Comparison of ENCODE assay signal across 17 cellular contexts in the genomic region with DNA sequence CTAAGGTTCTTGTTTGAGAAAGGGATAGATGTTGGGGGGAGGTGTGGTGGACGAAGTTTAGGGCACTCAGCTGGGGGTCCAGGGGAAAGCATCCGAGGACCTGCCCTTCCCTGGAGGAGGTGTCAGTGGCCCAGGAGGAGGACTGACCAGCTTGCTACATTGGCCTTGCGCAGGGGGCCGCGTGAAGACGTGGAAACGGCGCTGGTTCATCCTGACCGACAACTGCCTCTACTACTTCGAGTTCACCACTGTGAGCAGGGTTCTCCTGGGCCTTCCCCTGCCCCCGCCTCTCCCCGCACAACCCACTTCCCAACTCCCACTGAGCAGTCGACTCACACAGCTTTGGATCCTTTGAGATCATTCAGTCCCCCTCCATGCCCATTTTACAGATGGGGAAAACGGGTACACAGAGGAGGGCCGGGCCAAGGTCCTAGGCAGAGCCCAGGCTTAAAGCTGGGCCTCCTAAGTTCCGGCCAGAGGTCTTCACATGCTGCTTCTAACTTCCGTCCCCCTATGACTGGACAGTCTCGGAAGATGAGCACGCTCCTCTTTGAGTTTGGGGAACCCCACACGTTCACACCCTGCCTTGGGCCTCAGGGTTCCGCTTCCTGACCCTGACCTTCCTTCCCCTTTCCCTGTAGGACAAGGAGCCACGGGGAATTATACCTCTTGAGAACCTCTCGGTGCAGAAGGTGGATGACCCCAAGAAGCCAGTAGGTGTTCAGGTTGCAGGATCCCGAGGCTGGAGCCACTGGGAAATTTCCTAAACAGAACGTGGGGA. TPM values are rescaled to one million over a fixed set of nuclear protein-coding genes. Genes with fewer than 3 reads are reported as not detected.
DNase-seq lines count a peak whose midpoint lies in the region; ATAC-seq and TF ChIP-seq lines count a peak whose summit lies in the region.
"Had no signal": no experiment of that assay in that cellular context is flagged by ENCODE, and none has a peak within 500 bp of the region (broad histone marks: within the 10 kb centered on the region; RNA-seq: fewer than 3 reads in every experiment).

No MANE protein-coding gene starts in this region.

- peaks cover 25% of the 10 kb centered on the region for H3K36me3 Mint-ChIP-seq in CD4-positive, CD25-positive, alpha-beta regulatory T cell
- H3K36me3 Mint-ChIP-seq in endodermal cell (ENCODE audit: low read depth) (no peaks in the 10 kb centered on the region), naive B cell (peaks cover 5 to 10% of the 10 kb centered on the region in 2 donors)

- H3K9me3 Mint-ChIP-seq in CD4-positive, CD25-positive, alpha-beta regulatory T cell, result peaks cover 0 to 2% (median 0%) of the 10 kb centered on the region in 7 donors
- H3K9me3 Mint-ChIP-seq in endodermal cell, result no peaks in the 10 kb centered on the region
- no peaks in the 10 kb centered on the region for H3K9me3 Mint-ChIP-seq in naive B cell
- H3K9me3 Mint-ChIP-seq: activated T-helper 1 cell treated with anti-CD3 and anti-CD28 coated beads, Interleukin-12 subunit alpha, Interleukin-12 subunit beta, Interleukin-2, Interleukin-4 antibody, amounts not matched to agents 30 ng/mL and 10 ng/mL and 1 ng/mL, durations not matched to agents 14 hours and 24 hours and 36 hours had no signal

- 87 to 91% methylated on average over 18 to 25 of the region's 25 CpGs for WGBS in endodermal cell (ENCODE audit: insufficient coverage in 1 of 2, insufficient read length in 1 of 2), 2 experiments

- peaks cover 14 to 86% (median 47%) of the 10 kb centered on the region in 4 donors for H3K4me1 Mint-ChIP-seq in CD4-positive, CD25-positive, alpha-beta regulatory T cell
- H3K4me1 Mint-ChIP-seq in endodermal cell (peaks cover 10% of the 10 kb centered on the region), naive B cell (peaks cover 63 to 86% (median 81%) of the 10 kb centered on the region in 3 donors)

- TF ChIP-seq CTCF in HEK293 (tag by site-specific recombination; IDR thresholded peaks at IDR 0.05), result no peak
- TF ChIP-seq CTCF in endodermal cell (conservative IDR thresholded peaks at IDR 0.05), result no peak

- peak overlapping the region in 1 of 4 donors; percentile 22 for H3K4me3 Mint-ChIP-seq in CD4-positive, CD25-positive, alpha-beta regulatory T cell
- H3K4me3 Mint-ChIP-seq in endodermal cell, result no peak overlapping the region
- peak overlapping the region in 4 of 8 donors; percentile 13 to 74 (median 39) for H3K4me3 Mint-ChIP-seq in naive B cell
- H3K4me3 Mint-ChIP-seq: H9 had no signal

- H3K4me3 ChIP-seq in CD4-positive, CD25-positive, alpha-beta regulatory T cell (ENCODE audit: low read depth, low read length), result no peak overlapping the region
- H3K4me3 ChIP-seq in HEK293 (ENCODE audit: low read depth, low read length), result no peak overlapping the region
- no peak overlapping the region for H3K4me3 ChIP-seq in endodermal cell (ENCODE audit: low read length)
- no peak overlapping the region for H3K4me3 ChIP-seq in MG63
- H3K4me3 ChIP-seq: sigmoid colon, stomach had no signal

- no peaks in the 10 kb centered on the region for H3K27me3 ChIP-seq in CD4-positive, CD25-positive, alpha-beta regulatory T cell (ENCODE audit: control insufficient read depth, insufficient read depth, low read length)
- H3K27me3 ChIP-seq in endodermal cell (ENCODE audit: control insufficient read depth, insufficient read depth, low read length, poor library complexity, severe bottlenecking) (no peaks in the 10 kb centered on the region), MG63 (no peaks in the 10 kb centered on the region)
- H3K27me3 ChIP-seq: BE2C had no signal

- H3K36me3 ChIP-seq in CD4-positive, CD25-positive, alpha-beta regulatory T cell (ENCODE audit: control insufficient read depth, insufficient read depth, low read length), result peaks cover 38% of the 10 kb centered on the region
- H3K36me3 ChIP-seq in HEK293 (ENCODE audit: control insufficient read depth in 2 of 2, insufficient read depth in 1 of 2, low read length in 2 of 2), result no peaks in the 10 kb centered on the region
- H3K36me3 ChIP-seq in endodermal cell (ENCODE audit: control insufficient read depth, insufficient read depth, low read length), result no peaks in the 10 kb centered on the region
- H3K36me3 ChIP-seq in MG63, result no peaks in the 10 kb centered on the region
- H3K36me3 ChIP-seq: BE2C, sigmoid colon had no signal

- no peaks in the 10 kb centered on the region for H3K9me3 ChIP-seq in CD4-positive, CD25-positive, alpha-beta regulatory T cell (ENCODE audit: control insufficient read depth in 2 of 2, low read length in 2 of 2)
- H3K9me3 ChIP-seq in HEK293 (ENCODE audit: control insufficient read depth, insufficient read depth, low read depth, low read length) (no peaks in the 10 kb centered on the region), endodermal cell (ENCODE audit: control insufficient read depth, low read length) (no peaks in the 10 kb centered on the region), MG63 (no peaks in the 10 kb centered on the region)
- H3K9me3 ChIP-seq: BE2C, sigmoid colon, stomach had no signal

- intact Hi-C loops in posterior vena cava (cut with DNase I), result no loop called here

- peaks cover 70% of the 10 kb centered on the region for H3K4me1 ChIP-seq in CD4-positive, CD25-positive, alpha-beta regulatory T cell (ENCODE audit: control insufficient read depth, insufficient read depth, low read length, poor library complexity, severe bottlenecking)
- H3K4me1 ChIP-seq in HEK293 (ENCODE audit: control insufficient read depth, insufficient read depth, low read length) (0 out of 2 replicates have a peak, but pooled peaks cover 4% of the 10 kb centered on the region), endodermal cell (ENCODE audit: control insufficient read depth, insufficient read depth, low read length) (no peaks in the 10 kb centered on the region)

- CTCF ChIA-PET in HEK293 (lab: Yijun Ruan, JAX), result interaction anchor here (0.7 to 3.4 kb wide), 4 partner anchors 10 to 146 kb away, joined by 3 to 14 read pairs (median 4); no protein-coding TSS in a partner anchor

- no peak overlapping the region for H3K9ac ChIP-seq in endodermal cell (ENCODE audit: extremely low read depth, low read length, poor library complexity, severe bottlenecking)

- no peaks in the 10 kb centered on the region for H3K27me3 Mint-ChIP-seq in CD4-positive, CD25-positive, alpha-beta regulatory T cell
- H3K27me3 Mint-ChIP-seq in endodermal cell (ENCODE audit: insufficient read depth) (no peaks in the 10 kb centered on the region), naive B cell (no peaks in the 10 kb centered on the region)

- no peak for ATAC-seq in CD4-positive, CD25-positive, alpha-beta regulatory T cell (ENCODE audit: low read depth in 2 of 2)
- ATAC-seq in naive B cell (ENCODE audit: low read depth in 2 of 2) (no peak), GM18868 (IDR thresholded peaks at IDR 0.05; ENCODE audit: unreplicated experiment) (no peak), HG02678 (IDR thresholded peaks at IDR 0.05; ENCODE audit: unreplicated experiment) (no peak)

- DNase-seq in CD4-positive, CD25-positive, alpha-beta regulatory T cell, result no peak
- DNase-seq in endodermal cell (no peak), naive B cell (no peak), MG63 (no peak), posterior vena cava (ENCODE audit: low spot score) (no peak)
- DNase-seq: activated CD4-positive, alpha-beta T cell treated with anti-CD3 and anti-CD28 coated beads for 1 hour; BE2C; effector CD8-positive, alpha-beta T cell; H9; MV-4-11; sigmoid colon; stomach had no signal

- POLR2A ChIA-PET in HEK293 (lab: Yijun Ruan, JAX), result no interaction called here

- H3K27ac Mint-ChIP-seq in CD4-positive, CD25-positive, alpha-beta regulatory T cell, result peak overlapping the region; percentile 75 to 98 (median 93)
- H3K27ac Mint-ChIP-seq in endodermal cell, result peak overlapping the region; percentile 26
- H3K27ac Mint-ChIP-seq in naive B cell, result peak overlapping the region in 4 of 6 donors; percentile 26 to 58 (median 56)
- H3K27ac Mint-ChIP-seq: H9 had no signal

- H3K27ac ChIP-seq in CD4-positive, CD25-positive, alpha-beta regulatory T cell (ENCODE audit: insufficient read depth, low read length, poor library complexity, severe bottlenecking), result peak overlapping the region; percentile 71
- H3K27ac ChIP-seq in HEK293 (ENCODE audit: extremely low read depth, low read depth, low read length) (no peak overlapping the region), endodermal cell (ENCODE audit: low read depth, low read length) (no peak overlapping the region)
- H3K27ac ChIP-seq: sigmoid colon had no signal

TF ChIP-seq in HEK293, 187 proteins besides CTCF, POLR2A, EP300 and RAD21:
- TF ChIP-seq ZFHX2 (tag by site-specific recombination; conservative IDR thresholded peaks at IDR 0.05) (0 out of 2 replicates have a peak, but pooled peaks have one; percentile 10), ZNF776 (tag by site-specific recombination; IDR thresholded peaks at IDR 0.05; ENCODE audit: borderline replicate concordance) (no peak), EGR2 (tag by site-specific recombination; IDR thresholded peaks at IDR 0.05; ENCODE audit: low read depth) (peak; percentile 22; the same call in 1 of the 2 replicates)

RNA-seq across cellular contexts. Expression of gene CYTH4, which starts 28.7 kb away (rescaled TPM):
- 153 TPM for total RNA-seq in CD4-positive, CD25-positive, alpha-beta regulatory T cell
- 10 to 100 TPM; 47.4 to 56.9 (median 48.9) TPM for polyA plus RNA-seq in CD4-positive, CD25-positive, alpha-beta regulatory T cell
- total RNA-seq in endodermal cell (not detected), posterior vena cava (10 to 100 TPM; 20.7 to 31.7 TPM)
- polyA plus RNA-seq in endodermal cell (2013, experiment 1 of 2), result not detected
- not detected for polyA plus RNA-seq in endodermal cell (2013, experiment 2 of 2)
- polyA plus RNA-seq in naive B cell (ENCODE audit: low read depth in 6 of 6), result 10 to 100 TPM; 29.3 to 74.9 (median 46.1) TPM
- total RNA-seq in MG63 (2014; rRNA removed; shearing (Covaris generic); ENCODE audit: low replicate concordance), result 0.36 TPM in 1 of 2 replicates, not detected in the other
- total RNA-seq: H9, HT-29 had no signal

Comparison
In these comparisons a context has a peak if more than half of its experiments do, and no peak if none do; other contexts are left out.
1. H3K27ac Mint-ChIP-seq: peak in every context shown above with its lines; median percentile 93 in CD4-positive, CD25-positive, alpha-beta regulatory T cell; 56 in naive B cell; 26 in endodermal cell.
2. RNA of gene CYTH4, which starts 28.7 kb away (total RNA-seq): 153 TPM in CD4-positive, CD25-positive, alpha-beta regulatory T cell (single experiment) and 20.7 to 31.7 TPM in posterior vena cava; 0.36 TPM in MG63 and not detected in endodermal cell; every median in the first group is over 10 times any median in the second.